Comparison of ENCODE assay signal across 22 cellular contexts in the genomic region with DNA sequence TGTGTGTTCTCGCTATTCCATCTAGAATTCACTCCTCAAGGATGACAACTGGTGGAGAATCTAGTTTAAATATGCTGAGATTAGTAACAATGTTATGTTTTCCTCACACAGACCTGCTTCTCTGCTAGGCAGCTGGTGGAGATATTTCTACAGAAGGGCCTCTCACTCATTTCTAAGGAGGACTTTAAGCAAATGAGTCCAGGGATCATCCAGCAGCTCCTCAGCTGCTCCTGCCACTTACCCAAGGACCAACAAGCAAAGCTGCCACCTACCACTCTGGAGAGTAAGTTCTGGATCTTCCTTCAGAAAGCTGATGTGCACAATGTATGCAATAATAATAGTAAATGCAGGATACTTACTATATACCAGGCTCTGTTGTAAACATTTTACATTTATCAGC. TPM values are rescaled to one million over a fixed set of nuclear protein-coding genes. Genes with fewer than 3 reads are reported as not detected.
"Had no signal": no experiment of that assay in that cellular context is flagged by ENCODE, and none has a peak within 500 bp of the region (broad histone marks: within the 10 kb centered on the region; RNA-seq: fewer than 3 reads in every experiment).

No MANE protein-coding gene starts in this region.

- H3K9me3 ChIP-seq: breast epithelium, lower lobe of right lung, ovary, spleen, thyroid gland had no signal

- H3K4me1 Mint-ChIP-seq: stimulated activated naive B cell treated with anti-CD40 and anti-IgM and Interleukin-4, amounts not matched to agents 10 μg/mL and 1 μg/mL and 100 μg/mL, for 72 hours; T-helper 17 cell had no signal

- H3K4me1 ChIP-seq: breast epithelium, lower lobe of right lung, spleen, thyroid gland had no signal

- H3K27ac Mint-ChIP-seq: activated naive CD4-positive, alpha-beta T cell treated with anti-CD3 and anti-CD28 coated beads for 36 hours; stimulated activated naive B cell treated with anti-CD40 and anti-IgM and Interleukin-4, amounts not matched to agents 10 μg/mL and 1 μg/mL and 100 μg/mL, for 72 hours; T-helper 17 cell had no signal

- H3K9me3 Mint-ChIP-seq: activated naive CD4-positive, alpha-beta T cell treated with anti-CD3 and anti-CD28 coated beads for 36 hours; activated T-cell treated with anti-CD3 and anti-CD28 coated beads, Interleukin-2, amount 50 U/mL, for 4 hours; stimulated activated naive B cell treated with anti-CD40 and anti-IgM and Interleukin-4, amounts not matched to agents 10 μg/mL and 1 μg/mL and 100 μg/mL, for 72 hours had no signal

- H3K36me3 Mint-ChIP-seq: stimulated activated naive B cell treated with anti-CD40 and anti-IgM and Interleukin-4, amounts not matched to agents 10 μg/mL and 1 μg/mL and 100 μg/mL, for 72 hours had no signal

- DNase-seq: activated CD4-positive, alpha-beta T cell treated with anti-CD3 and anti-CD28 coated beads, Interleukin-2, amount 50 U/mL, for 1 hour; activated CD8-positive, alpha-beta memory T cell treated with anti-CD3 and anti-CD28 coated beads, Interleukin-2, amount 50 U/mL, for 4 hours; activated naive CD4-positive, alpha-beta T cell treated with anti-CD3 and anti-CD28 coated beads for 36 hours; activated T-cell treated with anti-CD3 and anti-CD28 coated beads, Interleukin-2, amount 50 U/mL, for 4 hours; aorta; effector CD4-positive, alpha-beta T cell; glutamatergic neuron; hypothalamus; islet precursor cell; left colon; lower lobe of right lung; ovary; spleen; stimulated activated naive B cell treated with anti-CD40 and anti-IgM and Interleukin-4, amounts not matched to agents 10 μg/mL and 1 μg/mL and 100 μg/mL, for 72 hours; T-helper 17 cell; thyroid gland had no signal

- H3K27me3 ChIP-seq: breast epithelium, foreskin keratinocyte, ovary, spleen, thyroid gland had no signal

- H3K4me3 Mint-ChIP-seq: activated naive CD4-positive, alpha-beta T cell treated with anti-CD3 and anti-CD28 coated beads for 36 hours; activated T-cell treated with anti-CD3 and anti-CD28 coated beads, Interleukin-2, amount 50 U/mL, for 4 hours; stimulated activated naive B cell treated with anti-CD40 and anti-IgM and Interleukin-4, amounts not matched to agents 10 μg/mL and 1 μg/mL and 100 μg/mL, for 72 hours; T-helper 17 cell had no signal

- H3K4me3 ChIP-seq: breast epithelium, lower lobe of right lung, ovary, spleen, thyroid gland had no signal

- ATAC-seq: activated CD4-positive, CD25-positive, alpha-beta regulatory T cell treated with anti-CD3 and anti-CD28 coated beads, Interleukin-2, amount 50 U/mL, for 24 hours; activated T-cell treated with anti-CD3 and anti-CD28 coated beads, Interleukin-2, amount 50 U/mL, for 4 hours; left colon; lower lobe of right lung; sciatic nerve; stimulated activated naive B cell treated with anti-CD40 and anti-IgM and Interleukin-4, amounts not matched to agents 10 μg/mL and 1 μg/mL and 100 μg/mL, for 72 hours; T-helper 17 cell had no signal

- H3K27ac ChIP-seq: breast epithelium, foreskin keratinocyte, lower lobe of right lung, ovary, spleen, thyroid gland had no signal

- H3K36me3 ChIP-seq: breast epithelium, lower lobe of right lung, ovary, spleen, thyroid gland had no signal

- H3K27me3 Mint-ChIP-seq: stimulated activated naive B cell treated with anti-CD40 and anti-IgM and Interleukin-4, amounts not matched to agents 10 μg/mL and 1 μg/mL and 100 μg/mL, for 72 hours had no signal

RNA-seq across cellular contexts. Expression of a gene that starts 29.5 kb away (rescaled TPM):
- total RNA-seq: activated naive CD4-positive, alpha-beta T cell treated with anti-CD3 and anti-CD28 coated beads for 36 hours; activated T-cell treated with anti-CD3 and anti-CD28 coated beads, Interleukin-2, amount 50 U/mL, for 4 hours; foreskin keratinocyte; ovary; pulmonary artery endothelial cell; sciatic nerve; T-helper 17 cell had no signal
- polyA plus RNA-seq: aorta, foreskin keratinocyte, neural cell had no signal
